Comparison of ENCODE assay signal across 24 cellular contexts in the genomic region with DNA sequence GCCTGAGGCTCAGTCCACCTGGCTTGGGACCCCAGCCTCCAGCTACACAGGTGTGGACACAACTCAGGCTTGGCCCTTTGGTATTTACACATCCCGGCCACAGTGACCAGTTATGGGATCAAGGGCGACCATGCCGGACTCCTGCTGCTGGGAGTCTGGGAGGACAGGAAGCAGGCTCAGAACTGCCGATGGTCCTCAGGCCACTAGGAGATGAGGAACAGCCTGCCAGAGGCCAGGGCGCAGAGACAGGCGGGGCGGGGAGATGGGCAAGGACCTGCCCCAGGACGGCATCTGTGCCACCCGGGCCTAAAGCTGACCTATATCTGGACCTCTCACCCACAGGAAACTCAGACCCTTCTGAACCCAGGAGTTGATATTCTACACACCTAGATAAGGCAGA. TPM values are rescaled to one million over a fixed set of nuclear protein-coding genes. Genes with fewer than 3 reads are reported as not detected.
DNase-seq lines count a peak whose midpoint lies in the region; ATAC-seq and TF ChIP-seq lines count a peak whose summit lies in the region.
"Had no signal": no experiment of that assay in that cellular context is flagged by ENCODE, and none has a peak within 500 bp of the region (broad histone marks: within the 10 kb centered on the region; RNA-seq: fewer than 3 reads in every experiment).

No MANE protein-coding gene starts in this region.

- H3K27ac ChIP-seq in right cardiac atrium (ENCODE audit: low read length) (no peak overlapping the region), endodermal cell (ENCODE audit: low read depth, low read length) (no peak overlapping the region)
- H3K27ac ChIP-seq: HL-60, SJCRH30 had no signal

- 94% methylated on average over 9 of the region's 9 CpGs for WGBS in right cardiac atrium
- 96% methylated on average over 4 to 9 of the region's 9 CpGs for WGBS in endodermal cell (ENCODE audit: insufficient coverage in 1 of 2, insufficient read length in 1 of 2), 2 experiments

- H3K9ac ChIP-seq in endodermal cell (ENCODE audit: extremely low read depth, low read length, poor library complexity, severe bottlenecking), result no peak overlapping the region

- H3K36me3 Mint-ChIP-seq in endodermal cell (ENCODE audit: low read depth), result peaks cover 57% of the 10 kb centered on the region
- H3K36me3 Mint-ChIP-seq in nephron progenitor cell (ENCODE audit: low read depth), result peaks cover 47% of the 10 kb centered on the region
- H3K36me3 Mint-ChIP-seq in type B pancreatic cell, result peaks cover 6% of the 10 kb centered on the region
- no peaks in the 10 kb centered on the region for H3K36me3 Mint-ChIP-seq in immature natural killer cell
- no peaks in the 10 kb centered on the region for H3K36me3 Mint-ChIP-seq in activated T-helper 17 cell treated with anti-CD3 and anti-CD28 coated beads, Interleukin-2, amount 50 U/mL, for 72 hours (ENCODE audit: low read depth)
- H3K36me3 Mint-ChIP-seq: CD4-positive, alpha-beta memory T cell had no signal

- H3K27me3 Mint-ChIP-seq in endodermal cell (ENCODE audit: insufficient read depth) (no peaks in the 10 kb centered on the region), nephron progenitor cell (ENCODE audit: low read depth, poor library complexity) (peaks cover 3% of the 10 kb centered on the region), type B pancreatic cell (no peaks in the 10 kb centered on the region), immature natural killer cell (ENCODE audit: low read depth in 3 of 3) (peaks cover 6 to 10% (median 7%) of the 10 kb centered on the region in 3 donors)
- peaks cover 10% of the 10 kb centered on the region for H3K27me3 Mint-ChIP-seq in activated T-helper 17 cell treated with anti-CD3 and anti-CD28 coated beads, Interleukin-2, amount 50 U/mL, for 72 hours

- H3K36me3 ChIP-seq in endodermal cell (ENCODE audit: control insufficient read depth, insufficient read depth, low read length), result peaks cover 83% of the 10 kb centered on the region
- H3K36me3 ChIP-seq: SJCRH30 had no signal

- H3K27me3 ChIP-seq in right cardiac atrium (ENCODE audit: control insufficient read depth, insufficient read depth), result no peaks in the 10 kb centered on the region
- no peaks in the 10 kb centered on the region for H3K27me3 ChIP-seq in endodermal cell (ENCODE audit: control insufficient read depth, insufficient read depth, low read length, poor library complexity, severe bottlenecking)
- H3K27me3 ChIP-seq: SJCRH30 had no signal

- H3K4me1 Mint-ChIP-seq in endodermal cell (peaks cover 44% of the 10 kb centered on the region), nephron progenitor cell (peaks cover 82% of the 10 kb centered on the region), type B pancreatic cell (ENCODE audit: unreplicated experiment) (peaks cover 63% of the 10 kb centered on the region), immature natural killer cell (no peaks in the 10 kb centered on the region)
- no peaks in the 10 kb centered on the region for H3K4me1 Mint-ChIP-seq in activated T-helper 17 cell treated with anti-CD3 and anti-CD28 coated beads, Interleukin-2, amount 50 U/mL, for 72 hours
- H3K4me1 Mint-ChIP-seq: B cell had no signal

- H3K9me3 ChIP-seq in right cardiac atrium (ENCODE audit: control insufficient read depth, low read length) (no peaks in the 10 kb centered on the region), endodermal cell (ENCODE audit: control insufficient read depth, low read length) (peaks cover 18% of the 10 kb centered on the region)
- H3K9me3 ChIP-seq: SJCRH30 had no signal

- no peak for TF ChIP-seq CTCF in endodermal cell (conservative IDR thresholded peaks at IDR 0.05)
- TF ChIP-seq CTCF in nephron progenitor cell (IDR thresholded peaks at IDR 0.05), result no peak
- no peak for TF ChIP-seq CTCF in type B pancreatic cell (conservative IDR thresholded peaks at IDR 0.05)

- ATAC-seq in right cardiac atrium, result peak; percentile 10 to 30
- ATAC-seq in Right ventricle myocardium inferior, result no peak
- ATAC-seq in activated T-helper 17 cell treated with anti-CD3 and anti-CD28 coated beads, Interleukin-2, amount 50 U/mL, for 72 hours (replicated peaks), result no peak
- ATAC-seq: GM12878, K562 had no signal

- H3K4me3 ChIP-seq in right cardiac atrium (ENCODE audit: low read length) (no peak overlapping the region), endodermal cell (ENCODE audit: low read length) (no peak overlapping the region)
- H3K4me3 ChIP-seq: GM12878, K562, SJCRH30 had no signal

- peaks cover 13% of the 10 kb centered on the region for H3K9me3 Mint-ChIP-seq in endodermal cell
- H3K9me3 Mint-ChIP-seq in nephron progenitor cell, result peaks cover 5% of the 10 kb centered on the region
- H3K9me3 Mint-ChIP-seq in type B pancreatic cell, result no peaks in the 10 kb centered on the region
- H3K9me3 Mint-ChIP-seq in immature natural killer cell, result no peaks in the 10 kb centered on the region
- no peaks in the 10 kb centered on the region for H3K9me3 Mint-ChIP-seq in activated T-helper 17 cell treated with anti-CD3 and anti-CD28 coated beads, Interleukin-2, amount 50 U/mL, for 72 hours

- H3K27ac Mint-ChIP-seq in endodermal cell, result peak overlapping the region; percentile 53
- peak overlapping the region; percentile 95 for H3K27ac Mint-ChIP-seq in nephron progenitor cell
- H3K27ac Mint-ChIP-seq in type B pancreatic cell, result peak overlapping the region; percentile 89
- no peak overlapping the region for H3K27ac Mint-ChIP-seq in immature natural killer cell
- no peak overlapping the region for H3K27ac Mint-ChIP-seq in activated T-helper 17 cell treated with anti-CD3 and anti-CD28 coated beads, Interleukin-2, amount 50 U/mL, for 72 hours
- H3K27ac Mint-ChIP-seq: B cell had no signal

- H3K4me1 ChIP-seq in right cardiac atrium (ENCODE audit: control insufficient read depth, insufficient read depth, low read length), result no peaks in the 10 kb centered on the region
- peaks cover 16% of the 10 kb centered on the region for H3K4me1 ChIP-seq in endodermal cell (ENCODE audit: control insufficient read depth, insufficient read depth, low read length)

- intact Hi-C loops in right cardiac atrium (cut with DNase I), result no loop called here
- intact Hi-C loops in Right ventricle myocardium inferior (cut with DNase I), result no loop called here

- DNase-seq in right cardiac atrium, result peak in 1 of 3 donors; percentile 26
- no peak for DNase-seq in Right ventricle myocardium inferior (ENCODE audit: missing footprints)
- peak; percentile 64 for DNase-seq in endodermal cell
- DNase-seq in nephron progenitor cell, result no peak
- DNase-seq in type B pancreatic cell (ENCODE audit: extremely low spot score, unreplicated experiment), result no peak
- DNase-seq in immature natural killer cell, result no peak
- no peak for DNase-seq in CD1c-positive myeloid dendritic cell (ENCODE audit: extremely low spot score)
- DNase-seq: Calu3; CD4-positive, alpha-beta memory T cell; DMS53; EL; HCEC 1CT; NCI-H1105; NCI-H1694; NCI-H510A treated with DMSO at 0.1 percent for 48 hours; NCI-H774; OCI-M1; RPMI8226; SJCRH30 had no signal

- no peak overlapping the region for H3K4me3 Mint-ChIP-seq in endodermal cell
- H3K4me3 Mint-ChIP-seq in nephron progenitor cell, result no peak overlapping the region
- no peak overlapping the region for H3K4me3 Mint-ChIP-seq in type B pancreatic cell
- no peak overlapping the region for H3K4me3 Mint-ChIP-seq in immature natural killer cell
- H3K4me3 Mint-ChIP-seq in activated T-helper 17 cell treated with anti-CD3 and anti-CD28 coated beads, Interleukin-2, amount 50 U/mL, for 72 hours, result no peak overlapping the region
- H3K4me3 Mint-ChIP-seq: B cell; CD4-positive, alpha-beta memory T cell had no signal

RNA-seq across cellular contexts. Expression of gene NXN, which starts 12.5 kb away (rescaled TPM):
- total RNA-seq in right cardiac atrium (10 to 100 TPM; 14.7 to 21.8 (median 17.3) TPM), Right ventricle myocardium inferior (18.5 TPM), endodermal cell (100 to 1,000 TPM; 124 to 201 TPM), type B pancreatic cell (ENCODE audit: low replicate concordance) (65.1 and 68.0 TPM in 2 replicates)
- polyA plus RNA-seq in right cardiac atrium (11.6 TPM), immature natural killer cell (under 1 TPM in 1 of 3 donors, not detected in 2; 0.19 TPM)
- 132 TPM for polyA plus RNA-seq in endodermal cell (2013, experiment 1 of 2)
- 112 TPM for polyA plus RNA-seq in endodermal cell (2013, experiment 2 of 2)
- under 1 TPM; 0.37 to 0.95 TPM for total RNA-seq in activated T-helper 17 cell treated with anti-CD3 and anti-CD28 coated beads, Interleukin-2, amount 50 U/mL, for 72 hours

RNA-seq across cellular contexts. Expression of gene TIMM22, which starts 29.8 kb away (rescaled TPM):
- total RNA-seq in right cardiac atrium, result 10 to 100 TPM; 13.9 to 16.1 (median 14.4) TPM
- polyA plus RNA-seq in right cardiac atrium, result 14.2 TPM
- 17.3 TPM for total RNA-seq in Right ventricle myocardium inferior
- 10 to 100 TPM; 13.6 to 14.6 TPM for total RNA-seq in endodermal cell
- 13.7 TPM for polyA plus RNA-seq in endodermal cell (2013, experiment 1 of 2)
- 11.9 TPM for polyA plus RNA-seq in endodermal cell (2013, experiment 2 of 2)
- 16.2 and 20.1 TPM in 2 replicates for total RNA-seq in type B pancreatic cell (ENCODE audit: low replicate concordance)
- 10 to 100 TPM; 22.0 to 26.9 (median 24.4) TPM for polyA plus RNA-seq in immature natural killer cell
- 10 to 100 TPM in 1 of 2 donors, 1 to 10 TPM in 1; 6.6 to 12.9 TPM for total RNA-seq in activated T-helper 17 cell treated with anti-CD3 and anti-CD28 coated beads, Interleukin-2, amount 50 U/mL, for 72 hours

Comparison
In these comparisons a context has a peak if more than half of its experiments do, and no peak if none do; other contexts are left out.
1. ATAC-seq: peak in right cardiac atrium (2 of 2); none in Right ventricle myocardium inferior (single experiment) and activated T-helper 17 cell treated with anti-CD3 and anti-CD28 coated beads, Interleukin-2, amount 50 U/mL, for 72 hours (single experiment).
2. H3K27ac Mint-ChIP-seq: peak in endodermal cell (single experiment), nephron progenitor cell (single experiment) and type B pancreatic cell (single experiment); none in immature natural killer cell (0 of 6) and activated T-helper 17 cell treated with anti-CD3 and anti-CD28 coated beads, Interleukin-2, amount 50 U/mL, for 72 hours (single experiment).